Comparison of ENCODE assay signal across 8 cellular contexts in genomic region chr5:181241393-181241975, GRCh38. TPM values are rescaled to one million over a fixed set of nuclear protein-coding genes. Genes with fewer than 3 reads are reported as not detected.
DNase-seq lines count a peak whose midpoint lies in the region; ATAC-seq and TF ChIP-seq lines count a peak whose summit lies in the region.

No MANE protein-coding gene starts in this region.

- no peak for ATAC-seq in GM19395 (IDR thresholded peaks at IDR 0.05; ENCODE audit: unreplicated experiment)
- ATAC-seq in left lobe of liver, result no peak

- H3K27me3 Mint-ChIP-seq in activated CD4-positive, alpha-beta T cell treated with anti-CD3 and anti-CD28 coated beads, Interleukin-2, amount 10 ng/mL, durations not matched to agents 7 days and 5 days, result no peaks in the 10 kb centered on the region

- no peaks in the 10 kb centered on the region for H3K27me3 ChIP-seq in H7 (ENCODE audit: control insufficient read depth, insufficient read depth, low read length)

- CTCF ChIA-PET in activated CD4-positive, alpha-beta T cell treated with anti-CD3 and anti-CD28 coated beads, Interleukin-2, amount 10 ng/mL, durations not matched to agents 7 days and 5 days (lab: Charles Lee), result interaction anchor here (0.6 to 3.5 kb wide), 5 partner anchors 9 to 18 kb away, joined by 3 to 10 read pairs (median 4); no protein-coding TSS in a partner anchor

- no peak for TF ChIP-seq CTCF in fibroblast of pulmonary artery (IDR thresholded peaks at IDR 0.05; ENCODE audit: low read length, missing control alignments)

- H3K27ac Mint-ChIP-seq in activated CD4-positive, alpha-beta T cell treated with anti-CD3 and anti-CD28 coated beads, Interleukin-2, amount 10 ng/mL, durations not matched to agents 7 days and 5 days, result peak overlapping the region; percentile 98

- peaks cover 62% of the 10 kb centered on the region for H3K4me1 Mint-ChIP-seq in activated CD4-positive, alpha-beta T cell treated with anti-CD3 and anti-CD28 coated beads, Interleukin-2, amount 10 ng/mL, durations not matched to agents 7 days and 5 days

- H3K4me3 Mint-ChIP-seq in activated CD4-positive, alpha-beta T cell treated with anti-CD3 and anti-CD28 coated beads, Interleukin-2, amount 10 ng/mL, durations not matched to agents 7 days and 5 days, result peak overlapping the region; percentile 98

- H3K9me3 Mint-ChIP-seq in activated CD4-positive, alpha-beta T cell treated with anti-CD3 and anti-CD28 coated beads, Interleukin-2, amount 10 ng/mL, durations not matched to agents 7 days and 5 days, result no peaks in the 10 kb centered on the region

- H3K4me3 ChIP-seq in fibroblast of pulmonary artery (replicated peaks; ENCODE audit: low read depth, low read length) (peak overlapping the region; percentile 99), H7 (ENCODE audit: insufficient read depth, low read depth, low read length) (no peak overlapping the region)

- DNase-seq in activated gamma-delta T cell treated with anti-CD3 and anti-CD28 coated beads, Interleukin-2, amount 50 U/mL, for 16 hours (ENCODE audit: low read depth), result peak; percentile 26
- DNase-seq in activated gamma-delta T cell (lab: John Stamatoyannopoulos, UW), result no peak
- peak; percentile 58 for DNase-seq in activated CD4-positive, alpha-beta T cell treated with anti-CD3 and anti-CD28 coated beads, Interleukin-2, amount 10 ng/mL, durations not matched to agents 7 days and 5 days
- peak; percentile 94 for DNase-seq in fibroblast of pulmonary artery (ENCODE audit: low read depth)
- DNase-seq in stimulated activated CD4-positive, alpha-beta T cell treated with anti-CD3 and anti-CD28 coated beads, Interleukin-2, amount 100 ng/mL, for 24 hours, result peak; percentile 61 to 62
- DNase-seq in left lobe of liver (ENCODE audit: low spot score), result no peak
- DNase-seq in H7, result no peak

- H3K36me3 Mint-ChIP-seq in activated CD4-positive, alpha-beta T cell treated with anti-CD3 and anti-CD28 coated beads, Interleukin-2, amount 10 ng/mL, durations not matched to agents 7 days and 5 days (ENCODE audit: low read depth), result peaks cover 75% of the 10 kb centered on the region

- H3K36me3 ChIP-seq in H7 (replicated peaks; ENCODE audit: control insufficient read depth, insufficient read depth, low read length), result peaks cover 59% of the 10 kb centered on the region

- POLR2A ChIA-PET in activated CD4-positive, alpha-beta T cell treated with anti-CD3 and anti-CD28 coated beads, Interleukin-2, amount 10 ng/mL, durations not matched to agents 7 days and 5 days (lab: Charles Lee), result no interaction called here

RNA-seq across cellular contexts. Expression of gene RACK1, which starts 2.2 kb away (rescaled TPM):
- 1,000 to 10,000 TPM; 1,823 to 2,207 TPM for total RNA-seq in activated CD4-positive, alpha-beta T cell treated with anti-CD3 and anti-CD28 coated beads, Interleukin-2, amount 10 ng/mL, durations not matched to agents 7 days and 5 days
- total RNA-seq in left lobe of liver, result 510 TPM
- total RNA-seq in H7 (2014; rRNA removed; shearing (Covaris generic)), result 5,491 and 6,126 TPM in 2 replicates

RNA-seq across cellular contexts. Expression of gene TRIM41, which starts 18.4 kb away (rescaled TPM):
- 10 to 100 TPM; 34.7 to 36.9 TPM for total RNA-seq in activated CD4-positive, alpha-beta T cell treated with anti-CD3 and anti-CD28 coated beads, Interleukin-2, amount 10 ng/mL, durations not matched to agents 7 days and 5 days
- 23.0 TPM for total RNA-seq in left lobe of liver
- total RNA-seq in H7 (2014; rRNA removed; shearing (Covaris generic)), result 13.6 and 19.8 TPM in 2 replicates

RNA-seq across cellular contexts. Expression of gene TRIM52, which starts 19.5 kb away (rescaled TPM):
- 10 to 100 TPM; 29.6 to 29.9 TPM for total RNA-seq in activated CD4-positive, alpha-beta T cell treated with anti-CD3 and anti-CD28 coated beads, Interleukin-2, amount 10 ng/mL, durations not matched to agents 7 days and 5 days
- total RNA-seq in left lobe of liver, result 6.0 TPM
- 1.9 and 2.4 TPM in 2 replicates for total RNA-seq in H7 (2014; rRNA removed; shearing (Covaris generic))

RNA-seq across cellular contexts. Expression of gene TRIM7, which starts 36.5 kb away (rescaled TPM):
- total RNA-seq in activated CD4-positive, alpha-beta T cell treated with anti-CD3 and anti-CD28 coated beads, Interleukin-2, amount 10 ng/mL, durations not matched to agents 7 days and 5 days, result under 1 TPM; 0.29 to 0.84 TPM
- 0.23 TPM for total RNA-seq in left lobe of liver
- 0.07 and 0.92 TPM in 2 replicates for total RNA-seq in H7 (2014; rRNA removed; shearing (Covaris generic))

Comparison
In these comparisons a context has a peak if more than half of its experiments do, and no peak if none do; other contexts are left out.
1. DNase-seq: peak in activated gamma-delta T cell treated with anti-CD3 and anti-CD28 coated beads, Interleukin-2, amount 50 U/mL, for 16 hours (single experiment), activated CD4-positive, alpha-beta T cell treated with anti-CD3 and anti-CD28 coated beads, Interleukin-2, amount 10 ng/mL, durations not matched to agents 7 days and 5 days (single experiment), fibroblast of pulmonary artery (single experiment) and stimulated activated CD4-positive, alpha-beta T cell treated with anti-CD3 and anti-CD28 coated beads, Interleukin-2, amount 100 ng/mL, for 24 hours (2 of 2); none in activated gamma-delta T cell (single experiment), left lobe of liver (single experiment) and H7 (single experiment).